ENCODE assay signal across 8 cellular contexts in genomic region chrX:103309860-103310591, GRCh38. TPM values are rescaled to one million over a fixed set of nuclear protein-coding genes. Genes with fewer than 3 reads are reported as not detected.
DNase-seq lines count a peak whose midpoint lies in the region; ATAC-seq, FAIRE-seq and TF ChIP-seq lines count a peak whose summit lies in the region.

No MANE protein-coding gene starts in this region.

- H3K4me3 Mint-ChIP-seq in Caco-2 (ENCODE audit: unreplicated experiment) = peak overlapping the region; percentile 22
- H3K4me3 Mint-ChIP-seq in nephron progenitor cell = peak overlapping the region; percentile 86

- BruUV-seq in Caco-2 (replicated peaks; lab: Mats Ljungman, UMichigan) = no TSS peak

- intact Hi-C loops in Caco-2 (cut with micrococcal nuclease; ENCODE audit: unreplicated experiment) = no loop called here

- no peaks in the 10 kb centered on the region for H3K9me3 ChIP-seq in Caco-2
- H3K9me3 ChIP-seq in duodenal mucosa (ENCODE audit: control insufficient read depth in 1 of 2, low read length in 2 of 2) = no peaks in the 10 kb centered on the region

- no peaks in the 10 kb centered on the region for H3K4me1 ChIP-seq in Caco-2
- H3K4me1 ChIP-seq in duodenal mucosa (ENCODE audit: control insufficient read depth in 1 of 2, insufficient read depth in 2 of 2, low read length in 2 of 2) = no peaks in the 10 kb centered on the region

- no peak for ATAC-seq in HG02970 (IDR thresholded peaks at IDR 0.05; ENCODE audit: low FRiP score, unreplicated experiment)

- H3K36me3 Mint-ChIP-seq in Caco-2 (ENCODE audit: insufficient read depth, unreplicated experiment) = peaks cover 6% of the 10 kb centered on the region
- H3K36me3 Mint-ChIP-seq in nephron progenitor cell (ENCODE audit: low read depth) = peaks cover 8% of the 10 kb centered on the region

- TF ChIP-seq POLR2A in GM12892 (IDR thresholded peaks at IDR 0.05; ENCODE audit: low read depth, low read length) = no peak

- H3K9me3 Mint-ChIP-seq in Caco-2 (ENCODE audit: unreplicated experiment) (no peaks in the 10 kb centered on the region), nephron progenitor cell (peaks cover 4% of the 10 kb centered on the region)

- no peak overlapping the region for H3K27ac ChIP-seq in duodenal mucosa (ENCODE audit: low read depth, low read length)

- no peaks in the 10 kb centered on the region for H3K4me1 Mint-ChIP-seq in Caco-2 (ENCODE audit: low read depth, unreplicated experiment)
- peaks cover 6% of the 10 kb centered on the region for H3K4me1 Mint-ChIP-seq in nephron progenitor cell

- no peak for FAIRE-seq in GM12892 (lab: Jason Lieb, UNC)

- H3K36me3 ChIP-seq in Caco-2 (ENCODE audit: control insufficient read depth, insufficient read depth, low read length) = no peaks in the 10 kb centered on the region
- no peaks in the 10 kb centered on the region for H3K36me3 ChIP-seq in duodenal mucosa (ENCODE audit: control insufficient read depth in 1 of 2, insufficient read depth in 2 of 2, low read length in 2 of 2)

- no peak for TF ChIP-seq RAD21 in Ishikawa (IDR thresholded peaks at IDR 0.05; ENCODE audit: low read depth)

- no peak for TF ChIP-seq EP300 in Ishikawa (IDR thresholded peaks at IDR 0.05; ENCODE audit: borderline replicate concordance)

- POLR2A ChIA-PET in Caco-2 (lab: Charles Lee) = no interaction called here

- H3K4me3 ChIP-seq in Caco-2 (ENCODE audit: low read depth, low read length) = peak overlapping the region; percentile 57
- peak overlapping the region; percentile 60 to 61 for H3K4me3 ChIP-seq in duodenal mucosa (ENCODE audit: low read depth in 1 of 2, low read length in 2 of 2)

- H3K9ac ChIP-seq in duodenal mucosa (ENCODE audit: low read depth in 1 of 2, low read length in 2 of 2) = peak overlapping the region in 1 of 2 donors; percentile 18

- no peaks in the 10 kb centered on the region for H3K27me3 Mint-ChIP-seq in Caco-2 (ENCODE audit: insufficient read depth, unreplicated experiment)
- peaks cover 5% of the 10 kb centered on the region for H3K27me3 Mint-ChIP-seq in nephron progenitor cell (ENCODE audit: low read depth, poor library complexity)

- no peak for DNase-seq in Caco-2
- peak; percentile 21 for DNase-seq in nephron progenitor cell
- no peak for DNase-seq in occipital lobe (lab: John Stamatoyannopoulos, UW)
- DNase-seq in GM12892 (ENCODE audit: insufficient read length) = no peak
- DNase-seq in hepatic stellate cell (ENCODE audit: low spot score) = no peak

- H3K27ac Mint-ChIP-seq in Caco-2 (ENCODE audit: unreplicated experiment) (no peak overlapping the region), nephron progenitor cell (no peak overlapping the region)

- CTCF ChIA-PET in Caco-2 (lab: Charles Lee) = no interaction called here

- no peak for TF ChIP-seq CTCF in Caco-2 (IDR thresholded peaks at IDR 0.05; ENCODE audit: insufficient read depth in 1 of 2, low read depth in 1 of 2, low read length in 1 of 2, severe bottlenecking in 1 of 2, unreplicated experiment in 1 of 2)
- no peak for TF ChIP-seq CTCF in nephron progenitor cell (IDR thresholded peaks at IDR 0.05)

- H3K27me3 ChIP-seq in Caco-2 (replicated peaks; ENCODE audit: control insufficient read depth, insufficient read depth, low read length) (no peaks in the 10 kb centered on the region), duodenal mucosa (ENCODE audit: control insufficient read depth in 1 of 2, insufficient read depth in 2 of 2, low read length in 2 of 2) (no peaks in the 10 kb centered on the region)

TF ChIP-seq in Ishikawa, 13 proteins besides CTCF, POLR2A, EP300 and RAD21:
- TF ChIP-seq, protein P1, sequence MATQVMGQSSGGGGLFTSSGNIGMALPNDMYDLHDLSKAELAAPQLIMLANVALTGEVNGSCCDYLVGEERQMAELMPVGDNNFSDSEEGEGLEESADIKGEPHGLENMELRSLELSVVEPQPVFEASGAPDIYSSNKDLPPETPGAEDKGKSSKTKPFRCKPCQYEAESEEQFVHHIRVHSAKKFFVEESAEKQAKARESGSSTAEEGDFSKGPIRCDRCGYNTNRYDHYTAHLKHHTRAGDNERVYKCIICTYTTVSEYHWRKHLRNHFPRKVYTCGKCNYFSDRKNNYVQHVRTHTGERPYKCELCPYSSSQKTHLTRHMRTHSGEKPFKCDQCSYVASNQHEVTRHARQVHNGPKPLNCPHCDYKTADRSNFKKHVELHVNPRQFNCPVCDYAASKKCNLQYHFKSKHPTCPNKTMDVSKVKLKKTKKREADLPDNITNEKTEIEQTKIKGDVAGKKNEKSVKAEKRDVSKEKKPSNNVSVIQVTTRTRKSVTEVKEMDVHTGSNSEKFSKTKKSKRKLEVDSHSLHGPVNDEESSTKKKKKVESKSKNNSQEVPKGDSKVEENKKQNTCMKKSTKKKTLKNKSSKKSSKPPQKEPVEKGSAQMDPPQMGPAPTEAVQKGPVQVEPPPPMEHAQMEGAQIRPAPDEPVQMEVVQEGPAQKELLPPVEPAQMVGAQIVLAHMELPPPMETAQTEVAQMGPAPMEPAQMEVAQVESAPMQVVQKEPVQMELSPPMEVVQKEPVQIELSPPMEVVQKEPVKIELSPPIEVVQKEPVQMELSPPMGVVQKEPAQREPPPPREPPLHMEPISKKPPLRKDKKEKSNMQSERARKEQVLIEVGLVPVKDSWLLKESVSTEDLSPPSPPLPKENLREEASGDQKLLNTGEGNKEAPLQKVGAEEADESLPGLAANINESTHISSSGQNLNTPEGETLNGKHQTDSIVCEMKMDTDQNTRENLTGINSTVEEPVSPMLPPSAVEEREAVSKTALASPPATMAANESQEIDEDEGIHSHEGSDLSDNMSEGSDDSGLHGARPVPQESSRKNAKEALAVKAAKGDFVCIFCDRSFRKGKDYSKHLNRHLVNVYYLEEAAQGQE (IDR thresholded peaks at IDR 0.05; ENCODE audit: low read depth) = peak; percentile 72
- TF ChIP-seq USF1 (IDR thresholded peaks at IDR 0.05) = no peak

RNA-seq across cellular contexts. Expression of gene BEX2, which starts 0.8 kb away (rescaled TPM):
- total RNA-seq in Caco-2 (2022) = 16.8 and 24.5 TPM in 2 replicates
- 101 TPM for total RNA-seq in occipital lobe
- polyA plus RNA-seq in GM12892 (2012; ENCODE audit: missing spikeins) = 4.7 TPM

RNA-seq across cellular contexts. Expression of gene TCEAL7, which starts 20.0 kb away (rescaled TPM):
- total RNA-seq in Caco-2 (2022) = not detected in 2 replicates
- total RNA-seq in occipital lobe = 86.6 TPM
- not detected for polyA plus RNA-seq in GM12892 (2012; ENCODE audit: missing spikeins)

RNA-seq across cellular contexts. Expression of gene TCEAL5, which starts 33.5 kb away (rescaled TPM):
- total RNA-seq in Caco-2 (2022) (not detected in 2 replicates), occipital lobe (7.2 TPM)
- not detected for polyA plus RNA-seq in GM12892 (2012; ENCODE audit: missing spikeins)

RNA-seq across cellular contexts. Expression of gene TCEAL9, which starts 46.3 kb away (rescaled TPM):
- total RNA-seq in Caco-2 (2022) (41.9 and 44.9 TPM in 2 replicates), occipital lobe (36.5 TPM)
- polyA plus RNA-seq in GM12892 (2012; ENCODE audit: missing spikeins) = 21.2 TPM

RNA-seq across cellular contexts. Expression of gene TCEAL8, which starts 55.1 kb away (rescaled TPM):
- total RNA-seq in Caco-2 (2022) = 21.5 and 22.0 TPM in 2 replicates
- total RNA-seq in occipital lobe = 99.8 TPM
- 52.8 TPM for polyA plus RNA-seq in GM12892 (2012; ENCODE audit: missing spikeins)

Comparison
In these comparisons a context has a peak if more than half of its experiments do, and no peak if none do; other contexts are left out.
1. RNA of gene TCEAL7, which starts 20.0 kb away (total RNA-seq): 86.6 TPM in occipital lobe (single experiment); not detected in Caco-2; every median in the first group is over 10 times any median in the second.